Comparison of ENCODE assay signal across 21 cellular contexts in genomic region chr13:79745141-79745540, GRCh38.
DNase-seq lines count a peak whose midpoint lies in the region; FAIRE-seq and TF ChIP-seq lines count a peak whose summit lies in the region.
"Had no signal": no experiment of that assay in that cellular context is flagged by ENCODE, and none has a peak within 500 bp of the region (broad histone marks: within the 10 kb centered on the region; RNA-seq: fewer than 3 reads in every experiment).

No MANE protein-coding gene starts in this region.

- H4K91ac ChIP-seq in H1 (replicated peaks; ENCODE audit: insufficient read length, low read length), result no peak overlapping the region

- H3K27me3 ChIP-seq in Loucy (ENCODE audit: insufficient read depth, low read length, poor library complexity, severe bottlenecking) (no peaks in the 10 kb centered on the region), H1 (replicated peaks in 1 of 4; ENCODE audit: control insufficient read depth in 3 of 4, extremely low read depth in 1 of 4, insufficient read depth in 3 of 4, low read length in 3 of 4) (no peaks in the 10 kb centered on the region), tibial artery (no peaks in the 10 kb centered on the region)
- H3K27me3 ChIP-seq: BLaER1 had no signal

- no peak for TF ChIP-seq POLR2A in H1 (IDR thresholded peaks at IDR 0.05; ENCODE audit: control extremely low read depth in 1 of 2, low read depth in 2 of 2, low read length in 2 of 2)

- H3K79me1 ChIP-seq in H1 (ENCODE audit: low read depth, low read length), result no peaks in the 10 kb centered on the region

- intact Hi-C loops in tibial artery (cut with DNase I; ENCODE audit: low total_unique reads), result no loop called here

- no peak overlapping the region for H3K4me3 Mint-ChIP-seq in nephron progenitor cell
- H3K4me3 Mint-ChIP-seq: CD8-positive, alpha-beta T cell had no signal

- H4K8ac ChIP-seq in H1 (ENCODE audit: extremely low read depth, insufficient read depth, low read length), result no peak overlapping the region

- H3K23me2 ChIP-seq in H1 (ENCODE audit: low read depth, low read length), result no peaks in the 10 kb centered on the region

- H3K27ac Mint-ChIP-seq in nephron progenitor cell, result peak overlapping the region; percentile 94
- H3K27ac Mint-ChIP-seq: CD8-positive, alpha-beta T cell had no signal

- TF ChIP-seq CTCF in AG10803 (conservative IDR thresholded peaks at IDR 0.05; ENCODE audit: low read length) (no peak), Loucy (conservative IDR thresholded peaks at IDR 0.05; ENCODE audit: low read length) (no peak), H1 (IDR thresholded peaks at IDR 0.05; ENCODE audit: control extremely low read depth in 1 of 3, insufficient read depth in 1 of 3, low read depth in 1 of 3, low read length in 3 of 3) (no peak), nephron progenitor cell (IDR thresholded peaks at IDR 0.05) (no peak), tibial artery (IDR thresholded peaks at IDR 0.05) (no peak)

- peaks cover 4% of the 10 kb centered on the region for H3K27me3 Mint-ChIP-seq in nephron progenitor cell (ENCODE audit: low read depth, poor library complexity)

- no peak overlapping the region for H3K4me2 ChIP-seq in Loucy (ENCODE audit: low read depth, low read length, poor library complexity, severe bottlenecking)
- H3K4me2 ChIP-seq in H1 (ENCODE audit: insufficient read depth in 1 of 2, low read depth in 2 of 2, low read length in 2 of 2), result no peak overlapping the region
- H3K4me2 ChIP-seq: BLaER1 had no signal

- H3K9me2 ChIP-seq in Loucy (replicated peaks; ENCODE audit: low read depth, low read length), result no peaks in the 10 kb centered on the region

- no peak overlapping the region for H3K23ac ChIP-seq in H1 (ENCODE audit: insufficient read length)

- no peak overlapping the region for H2BK15ac ChIP-seq in H1 (ENCODE audit: low read length)

- H4K20me1 ChIP-seq in Loucy (ENCODE audit: insufficient read depth, low read length, poor library complexity, severe bottlenecking), result no peaks in the 10 kb centered on the region
- H4K20me1 ChIP-seq in H1 (replicated peaks in 1 of 2; ENCODE audit: control insufficient read depth in 1 of 2, insufficient read depth in 2 of 2, low read length in 2 of 2), result no peaks in the 10 kb centered on the region
- H4K20me1 ChIP-seq: BLaER1 had no signal

- H3K4me1 ChIP-seq in Loucy (ENCODE audit: insufficient read depth, low read length, poor library complexity, severe bottlenecking) (no peaks in the 10 kb centered on the region), H1 (replicated peaks in 1 of 4; ENCODE audit: control insufficient read depth in 3 of 4, insufficient read depth in 4 of 4, low read length in 3 of 4) (peaks cover 0 to 1% (median 0%) of the 10 kb centered on the region in 4 experiments; a peak in 1 of 7 replicates), tibial artery (peaks cover 0 to 11% (median 2%) of the 10 kb centered on the region in 4 donors)

- H3K4me3 ChIP-seq in AG10803 (ENCODE audit: low read length) (no peak overlapping the region), Loucy (ENCODE audit: low read length, poor library complexity, severe bottlenecking) (no peak overlapping the region), H1 (ENCODE audit: extremely low read depth in 1 of 4, insufficient read depth in 2 of 4, low read depth in 3 of 4, low read length in 4 of 4) (no peak overlapping the region), tibial artery (no peak overlapping the region)
- H3K4me3 ChIP-seq: BLaER1 had no signal

- TF ChIP-seq EP300 in H1 (IDR thresholded peaks at IDR 0.05; ENCODE audit: borderline replicate concordance in 1 of 2, low read depth in 2 of 2, low read length in 2 of 2), result no peak

- no peak overlapping the region for H2BK20ac ChIP-seq in H1 (ENCODE audit: low read length)

- no peak overlapping the region for H2AK5ac ChIP-seq in H1 (ENCODE audit: low read depth, low read length)

- TF ChIP-seq RAD21 in H1 (IDR thresholded peaks at IDR 0.05 in 1 of 2, conservative IDR thresholded peaks at IDR 0.05 in 1 of 2; ENCODE audit: low read depth in 2 of 2, low read length in 2 of 2), result no peak

- no peaks in the 10 kb centered on the region for H3K36me3 Mint-ChIP-seq in nephron progenitor cell (ENCODE audit: low read depth)
- H3K36me3 Mint-ChIP-seq: CD8-positive, alpha-beta T cell had no signal

- H2BK120ac ChIP-seq in H1 (replicated peaks; ENCODE audit: low read depth, low read length), result no peak overlapping the region

- H3K14ac ChIP-seq in H1 (ENCODE audit: insufficient read length), result no peak overlapping the region

- H3K27ac ChIP-seq in H1 (ENCODE audit: low read depth, low read length) (no peak overlapping the region), tibial artery (no peak overlapping the region)
- H3K27ac ChIP-seq: BLaER1 had no signal

- no peak overlapping the region for H3K9ac ChIP-seq in Loucy (ENCODE audit: low read depth, low read length, poor library complexity, severe bottlenecking)
- no peak overlapping the region for H3K9ac ChIP-seq in H1 (replicated peaks in 1 of 4; ENCODE audit: extremely low read depth in 1 of 4, low read depth in 3 of 4, low read length in 3 of 4)
- H3K9ac ChIP-seq: BLaER1 had no signal

- no peak overlapping the region for H3K56ac ChIP-seq in H1 (replicated peaks; ENCODE audit: insufficient read length, low read depth, low read length)

- POLR2A ChIA-PET in H1 (lab: Charles Lee; ENCODE audit: partially characterized antibody), result no interaction called here

- peaks cover 57% of the 10 kb centered on the region for H3K4me1 Mint-ChIP-seq in nephron progenitor cell

- no peak overlapping the region for H2BK12ac ChIP-seq in H1 (ENCODE audit: low read depth, low read length)

- no peak overlapping the region for H4K5ac ChIP-seq in H1 (ENCODE audit: insufficient read length, low read depth, low read length)

- H2AFZ ChIP-seq in Loucy (ENCODE audit: low read length) (peak overlapping the region; percentile 21; the same call in 1 of the 2 replicates), H1 (ENCODE audit: low read length) (0 out of 2 replicates have a peak overlapping the region, but pooled peaks have one; percentile 9)

- H3K36me3 ChIP-seq in Loucy (ENCODE audit: insufficient read depth, low read length), result no peaks in the 10 kb centered on the region
- no peaks in the 10 kb centered on the region for H3K36me3 ChIP-seq in H1 (ENCODE audit: control insufficient read depth in 2 of 4, insufficient read depth in 4 of 4, low read length in 3 of 4)
- H3K36me3 ChIP-seq in tibial artery, result no peaks in the 10 kb centered on the region
- H3K36me3 ChIP-seq: BLaER1 had no signal

- no peaks in the 10 kb centered on the region for H3K9me3 Mint-ChIP-seq in nephron progenitor cell
- H3K9me3 Mint-ChIP-seq: CD8-positive, alpha-beta T cell had no signal

- CTCF ChIA-PET in H1 (lab: Charles Lee; ENCODE audit: partially characterized antibody), result no interaction called here

- no peak for FAIRE-seq in H1 (lab: Jason Lieb, UNC)
- FAIRE-seq: A204.1, GM12892, GM18507 had no signal

- H3K9me3 ChIP-seq in Loucy (ENCODE audit: insufficient read depth, low read depth, low read length) (no peaks in the 10 kb centered on the region), H1 (ENCODE audit: insufficient read depth in 2 of 2, low read depth in 1 of 2, low read length in 1 of 2) (no peaks in the 10 kb centered on the region), tibial artery (no peaks in the 10 kb centered on the region)
- H3K9me3 ChIP-seq: BLaER1 had no signal

- H3K79me2 ChIP-seq in Loucy (ENCODE audit: insufficient read depth, low read length) (no peaks in the 10 kb centered on the region), H1 (ENCODE audit: control insufficient read depth in 1 of 2, insufficient read depth in 2 of 2, low read length in 2 of 2) (no peaks in the 10 kb centered on the region)

- no peak overlapping the region for H3K18ac ChIP-seq in H1 (ENCODE audit: extremely low read depth, low read length)

- WGBS in H1 (ENCODE audit: extremely low coverage in 1 of 2, insufficient coverage in 1 of 2, insufficient read length in 1 of 2, insufficient replicate concordance in 2 of 2, low coverage in 1 of 2, low lambda C conversion rate in 2 of 2, missing lambda C conversion rate in 1 of 2), 2 experiments, result 97% methylated on average over 2 of the region's 2 CpGs; no CpG with 5 or more reads in 1 of the 2 experiments

- H3F3A ChIP-seq in Loucy (ENCODE audit: low read depth), result no peaks in the 10 kb centered on the region

- no peak overlapping the region for H3K4ac ChIP-seq in H1 (replicated peaks; ENCODE audit: insufficient read length, low read depth, low read length)

- no peak overlapping the region for H2BK5ac ChIP-seq in H1 (ENCODE audit: low read depth, low read length)

- DNase-seq in AG10803 (ENCODE audit: low read depth), result peak; percentile 26
- DNase-seq in H1 (ENCODE audit: low read depth in 1 of 2, low spot score in 2 of 2), result no peak
- DNase-seq in nephron progenitor cell, result no peak
- DNase-seq in amniotic stem cell (lab: John Stamatoyannopoulos, UW), result no peak
- DNase-seq in tibial artery, result no peak
- DNase-seq in UCSD-AML1 (lab: John Stamatoyannopoulos, UW; ENCODE audit: unreplicated experiment), result no peak
- DNase-seq: CD8-positive, alpha-beta T cell; DMS53; EL; NCI-H1105 treated with DMSO at 0.1 percent for 48 hours; NCI-H1694; NCI-H226; NCI-H524; NCI-H82; OCI-M1; RPMI8226 had no signal

TF ChIP-seq in H1, 55 proteins besides CTCF, POLR2A, EP300 and RAD21:
- TF ChIP-seq SP2 (IDR thresholded peaks at IDR 0.05; ENCODE audit: low read length) (no peak), CBX5 (IDR thresholded peaks at IDR 0.05; ENCODE audit: low read depth, low read length) (no peak)
